ENCODE assay signal across 18 cellular contexts in the genomic region with DNA sequence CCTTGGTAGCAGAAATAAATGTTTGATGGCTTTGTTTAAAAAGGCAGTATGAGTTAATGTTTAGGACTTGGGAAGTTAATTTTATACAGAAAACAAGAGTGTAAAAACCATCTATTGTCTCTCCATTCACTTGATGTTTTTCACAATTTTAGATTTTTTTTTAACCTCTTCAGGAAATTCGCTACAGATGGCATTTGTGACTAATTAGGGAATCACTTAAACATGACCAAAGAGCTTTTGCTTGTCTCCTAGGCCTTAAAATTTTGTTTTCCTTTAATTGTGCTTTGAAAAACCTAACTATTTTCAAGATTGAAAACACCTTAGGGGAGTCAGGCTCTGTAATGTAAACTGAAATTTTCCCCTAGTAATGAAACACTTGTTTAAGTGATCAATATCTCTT. TPM values are rescaled to one million over a fixed set of nuclear protein-coding genes. Genes with fewer than 3 reads are reported as not detected.
A peak's percentile ranks its signal among the peaks of the same experiment; 100 is the strongest.
DNase-seq lines count a peak whose midpoint lies in the region; FAIRE-seq and TF ChIP-seq lines count a peak whose summit lies in the region.
"Had no signal": no experiment of that assay in that cellular context is flagged by ENCODE, and none has a peak within 500 bp of the region (broad histone marks: within the 10 kb centered on the region; RNA-seq: fewer than 3 reads in every experiment).

No MANE protein-coding gene starts in this region.

- H3K9me3 ChIP-seq in thyroid gland = no peaks in the 10 kb centered on the region

- no peak for TF ChIP-seq CTCF in thyroid gland (IDR thresholded peaks at IDR 0.05)

- peaks cover 18% of the 10 kb centered on the region for H3K4me1 Mint-ChIP-seq in activated naive CD8-positive, alpha-beta T cell treated with anti-CD3 and anti-CD28 coated beads for 36 hours

- no peaks in the 10 kb centered on the region for H3K27me3 Mint-ChIP-seq in activated naive CD8-positive, alpha-beta T cell treated with anti-CD3 and anti-CD28 coated beads for 36 hours
- H3K27me3 Mint-ChIP-seq: CD8-positive, alpha-beta memory T cell had no signal

- peaks cover 20 to 27% of the 10 kb centered on the region in 2 donors for H3K4me1 ChIP-seq in thyroid gland

- peaks cover 23% of the 10 kb centered on the region for H3K36me3 Mint-ChIP-seq in activated naive CD8-positive, alpha-beta T cell treated with anti-CD3 and anti-CD28 coated beads for 36 hours

- no peaks in the 10 kb centered on the region for H3K36me3 ChIP-seq in thyroid gland

- peaks cover 3% of the 10 kb centered on the region for H3K9me3 Mint-ChIP-seq in activated naive CD8-positive, alpha-beta T cell treated with anti-CD3 and anti-CD28 coated beads for 36 hours

- intact Hi-C loops in thyroid gland (cut with DNase I) = no loop called here

- H3K4me3 Mint-ChIP-seq in activated naive CD8-positive, alpha-beta T cell treated with anti-CD3 and anti-CD28 coated beads for 36 hours = no peak overlapping the region
- H3K4me3 Mint-ChIP-seq: CD8-positive, alpha-beta memory T cell; HFFc6 had no signal

- H3K4me3 ChIP-seq in thyroid gland (replicated peaks in 1 of 3) = no peak overlapping the region
- H3K4me3 ChIP-seq: BLaER1, PC-9 had no signal

- TF ChIP-seq POLR2A in thyroid gland (IDR thresholded peaks at IDR 0.05) = no peak

- DNase-seq in GM19239 (ENCODE audit: insufficient read length, low spot score) (no peak), RPMI7951 (ENCODE audit: low read depth) (peak; percentile 20), thyroid gland (no peak), AG08395 (ENCODE audit: low spot score) (no peak), NAMALWA (ENCODE audit: low spot score) (no peak)
- DNase-seq in activated naive CD8-positive, alpha-beta T cell treated with anti-CD3 and anti-CD28 coated beads for 36 hours = no peak
- DNase-seq: CD8-positive, alpha-beta memory T cell; HFFc6; Karpas-422; NCI-H1930; NCI-H2227 treated with DMSO at 0.1 percent for 48 hours; NCI-H526 treated with DMSO at 0.1 percent for 48 hours; PC-9; Right ventricle myocardium superior had no signal

- no peak overlapping the region for H3K27ac Mint-ChIP-seq in activated naive CD8-positive, alpha-beta T cell treated with anti-CD3 and anti-CD28 coated beads for 36 hours
- H3K27ac Mint-ChIP-seq: HFFc6 had no signal

- FAIRE-seq in GM19239 (lab: Jason Lieb, UNC) = peak; percentile 83
- peak; percentile 84 for FAIRE-seq in islet of Langerhans (lab: Jason Lieb, UNC)
- FAIRE-seq: H1, HepG2 had no signal

- 57 to 70% methylated on average over 1 of the region's 1 CpG for whole genome bisulfite sequencing in thyroid gland, 2 donors

- H3K27me3 ChIP-seq in thyroid gland = no peaks in the 10 kb centered on the region
- H3K27me3 ChIP-seq: BLaER1 had no signal

- peak overlapping the region; percentile 74 to 89 (median 75) for H3K27ac ChIP-seq in thyroid gland
- H3K27ac ChIP-seq: BLaER1, PC-9 had no signal

RNA-seq across cellular contexts. Expression of gene TULP4, which starts 17.3 kb away (rescaled TPM):
- total RNA-seq in RPMI7951 (2014; rRNA removed; shearing (Covaris generic)) = 49.3 and 62.1 TPM in 2 replicates
- total RNA-seq in thyroid gland = 100 to 1,000 TPM; 209 to 459 (median 292) TPM
- 10 to 100 TPM; 17.0 TPM for total RNA-seq in activated naive CD8-positive, alpha-beta T cell treated with anti-CD3 and anti-CD28 coated beads for 36 hours
